Comparison of ENCODE assay signal across 21 cellular contexts in the genomic region with DNA sequence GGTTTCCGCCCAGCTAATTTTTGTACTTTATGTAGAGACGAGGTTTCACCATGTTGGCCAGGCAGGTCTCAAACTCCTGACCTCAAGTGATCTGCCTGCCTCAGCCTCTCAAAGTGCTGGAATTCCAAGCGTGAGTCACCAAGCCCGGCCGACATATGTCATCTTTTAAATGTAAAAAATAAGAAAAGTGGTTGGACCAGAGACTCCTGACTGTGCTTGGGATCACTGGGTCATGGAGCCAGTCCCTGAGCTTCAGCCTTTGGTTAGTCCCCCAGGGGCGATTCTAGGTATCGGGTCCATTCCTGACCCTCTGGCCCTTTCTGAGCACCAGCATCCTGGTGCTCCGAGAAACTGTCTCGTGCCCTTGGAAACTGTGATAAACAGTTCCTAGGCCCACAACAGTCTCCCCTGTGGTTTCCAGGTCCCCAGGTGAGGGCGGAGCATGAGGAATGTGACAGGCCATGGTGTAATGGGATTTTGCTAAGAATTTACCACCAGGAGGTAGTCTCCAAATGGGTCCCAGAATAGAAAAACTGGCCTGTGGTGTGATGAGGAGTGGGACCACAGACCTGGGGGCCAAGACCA. TPM values are rescaled to one million over a fixed set of nuclear protein-coding genes. Genes with fewer than 3 reads are reported as not detected.
A peak's percentile ranks its signal among the peaks of the same experiment; 100 is the strongest.
DNase-seq lines count a peak whose midpoint lies in the region; ATAC-seq and TF ChIP-seq lines count a peak whose summit lies in the region.
"Had no signal": no experiment of that assay in that cellular context is flagged by ENCODE, and none has a peak within 500 bp of the region (broad histone marks: within the 10 kb centered on the region; RNA-seq: fewer than 3 reads in every experiment).

No MANE protein-coding gene starts in this region.

- H3K4me3 Mint-ChIP-seq in endodermal cell (no peak overlapping the region), Caco-2 (ENCODE audit: unreplicated experiment) (no peak overlapping the region)
- H3K4me3 Mint-ChIP-seq: activated naive CD8-positive, alpha-beta T cell treated with anti-CD3 and anti-CD28 coated beads, Interleukin-2, amount 10 ng/mL, durations not matched to agents 7 days and 5 days; CD4-positive, alpha-beta memory T cell had no signal

- no peak overlapping the region for H3K9ac ChIP-seq in endodermal cell (ENCODE audit: extremely low read depth, low read length, poor library complexity, severe bottlenecking)
- H3K9ac ChIP-seq in mesendoderm (ENCODE audit: low read length), result no peak overlapping the region

- DNase-seq in ELF-1 (ENCODE audit: low read depth, low spot score), result peak; percentile 43
- DNase-seq in NCI-H226, result peak; percentile 60
- peak; percentile 87 for DNase-seq in endodermal cell
- DNase-seq in mesendoderm, result peak; percentile 95
- DNase-seq in NCI-H1092 (lab: John Stamatoyannopoulos, UW), result no peak
- no peak for DNase-seq in heart left ventricle
- DNase-seq in effector CD8-positive, alpha-beta T cell (lab: John Stamatoyannopoulos, UW), result no peak
- no peak for DNase-seq in Caco-2
- DNase-seq: activated CD8-positive, alpha-beta memory T cell treated with anti-CD3 and anti-CD28 coated beads for 24 hours; activated naive CD8-positive, alpha-beta T cell treated with anti-CD3 and anti-CD28 coated beads, Interleukin-2, amount 10 ng/mL, durations not matched to agents 7 days and 5 days; CD4-positive, alpha-beta memory T cell; KBM-7; NCI-H1105 treated with DMSO at 0.1 percent for 48 hours; nucleus accumbens; Peyer's patch; stomach; upper lobe of right lung; WERI-Rb-1 had no signal

- H3K27ac ChIP-seq in endodermal cell (ENCODE audit: low read depth, low read length), result no peak overlapping the region
- H3K27ac ChIP-seq in mesendoderm (ENCODE audit: low read depth, low read length), result no peak overlapping the region
- no peak overlapping the region for H3K27ac ChIP-seq in heart left ventricle
- H3K27ac ChIP-seq: Peyer's patch, stomach, upper lobe of right lung, WERI-Rb-1 had no signal

- ATAC-seq in heart left ventricle, result no peak
- ATAC-seq: left lobe of liver, right cardiac atrium, upper lobe of right lung had no signal

- peaks cover 8% of the 10 kb centered on the region for H3K36me3 Mint-ChIP-seq in endodermal cell (ENCODE audit: low read depth)
- H3K36me3 Mint-ChIP-seq in Caco-2 (ENCODE audit: insufficient read depth, unreplicated experiment), result no peaks in the 10 kb centered on the region
- H3K36me3 Mint-ChIP-seq: activated naive CD8-positive, alpha-beta T cell treated with anti-CD3 and anti-CD28 coated beads, Interleukin-2, amount 10 ng/mL, durations not matched to agents 7 days and 5 days; CD4-positive, alpha-beta memory T cell had no signal

- H3K27ac Mint-ChIP-seq in endodermal cell, result peak overlapping the region; percentile 48
- H3K27ac Mint-ChIP-seq in Caco-2 (ENCODE audit: unreplicated experiment), result no peak overlapping the region
- H3K27ac Mint-ChIP-seq: activated naive CD8-positive, alpha-beta T cell treated with anti-CD3 and anti-CD28 coated beads, Interleukin-2, amount 10 ng/mL, durations not matched to agents 7 days and 5 days; CD4-positive, alpha-beta memory T cell had no signal

- H3K4ac ChIP-seq in mesendoderm (ENCODE audit: low read depth, low read length), result no peak overlapping the region

- peak; percentile 29 for TF ChIP-seq CTCF in endodermal cell (conservative IDR thresholded peaks at IDR 0.05)
- TF ChIP-seq CTCF in heart left ventricle (IDR thresholded peaks at IDR 0.05), result no peak
- no peak for TF ChIP-seq CTCF in Caco-2 (IDR thresholded peaks at IDR 0.05; ENCODE audit: insufficient read depth in 1 of 2, low read depth in 1 of 2, low read length in 1 of 2, severe bottlenecking in 1 of 2, unreplicated experiment in 1 of 2)

- H2BK15ac ChIP-seq in mesendoderm (replicated peaks; ENCODE audit: low read depth), result no peak overlapping the region

- no peak overlapping the region for H3K56ac ChIP-seq in mesendoderm (ENCODE audit: low read length)

- H3K79me2 ChIP-seq in mesendoderm (ENCODE audit: control insufficient read depth, insufficient read depth, low read length), result no peaks in the 10 kb centered on the region

- no peak overlapping the region for H2BK5ac ChIP-seq in mesendoderm (ENCODE audit: low read length)

- H3K4me1 Mint-ChIP-seq in endodermal cell (peaks cover 9% of the 10 kb centered on the region), Caco-2 (ENCODE audit: low read depth, unreplicated experiment) (peaks cover 1% of the 10 kb centered on the region)
- H3K4me1 Mint-ChIP-seq: activated naive CD8-positive, alpha-beta T cell treated with anti-CD3 and anti-CD28 coated beads, Interleukin-2, amount 10 ng/mL, durations not matched to agents 7 days and 5 days had no signal

- H2BK120ac ChIP-seq in mesendoderm (ENCODE audit: low read depth, low read length), result no peak overlapping the region

- no peak overlapping the region for H3K4me2 ChIP-seq in mesendoderm (ENCODE audit: low read length)

- H3K9me3 ChIP-seq in endodermal cell (ENCODE audit: control insufficient read depth, low read length) (peaks cover 6% of the 10 kb centered on the region), heart left ventricle (no peaks in the 10 kb centered on the region), Caco-2 (no peaks in the 10 kb centered on the region)
- H3K9me3 ChIP-seq: Peyer's patch, stomach, upper lobe of right lung had no signal

- H4K5ac ChIP-seq in mesendoderm (ENCODE audit: low read length), result no peak overlapping the region

- H3K9me3 Mint-ChIP-seq in endodermal cell, result peaks cover 23% of the 10 kb centered on the region
- no peaks in the 10 kb centered on the region for H3K9me3 Mint-ChIP-seq in Caco-2 (ENCODE audit: unreplicated experiment)
- H3K9me3 Mint-ChIP-seq: activated naive CD8-positive, alpha-beta T cell treated with anti-CD3 and anti-CD28 coated beads, Interleukin-2, amount 10 ng/mL, durations not matched to agents 7 days and 5 days had no signal

- no peaks in the 10 kb centered on the region for H3K4me1 ChIP-seq in endodermal cell (ENCODE audit: control insufficient read depth, insufficient read depth, low read length)
- no peaks in the 10 kb centered on the region for H3K4me1 ChIP-seq in mesendoderm (ENCODE audit: control insufficient read depth, low read depth, low read length)
- H3K4me1 ChIP-seq in heart left ventricle, result peaks cover 0 to 14% (median 0%) of the 10 kb centered on the region in 12 donors
- H3K4me1 ChIP-seq in Caco-2, result peaks cover under 1% of the 10 kb centered on the region; the same call in 1 of the 2 replicates
- H3K4me1 ChIP-seq: Peyer's patch, stomach, upper lobe of right lung had no signal

- H3K23ac ChIP-seq in mesendoderm (ENCODE audit: low read length), result no peak overlapping the region

- intact Hi-C loops in heart left ventricle (cut with DNase I), result no loop called here
- intact Hi-C loops in Caco-2 (cut with micrococcal nuclease; ENCODE audit: unreplicated experiment), result no loop called here

- H3K4me3 ChIP-seq in endodermal cell (ENCODE audit: low read length) (no peak overlapping the region), mesendoderm (ENCODE audit: low read length) (no peak overlapping the region), heart left ventricle (no peak overlapping the region), Caco-2 (ENCODE audit: low read depth, low read length) (no peak overlapping the region)
- H3K4me3 ChIP-seq: Peyer's patch, stomach, upper lobe of right lung had no signal

- no peaks in the 10 kb centered on the region for H3K79me1 ChIP-seq in mesendoderm (ENCODE audit: low read length)

- H3K36me3 ChIP-seq in endodermal cell (ENCODE audit: control insufficient read depth, insufficient read depth, low read length) (no peaks in the 10 kb centered on the region), mesendoderm (ENCODE audit: control insufficient read depth, insufficient read depth, low read length) (no peaks in the 10 kb centered on the region), heart left ventricle (no peaks in the 10 kb centered on the region), Caco-2 (ENCODE audit: control insufficient read depth, insufficient read depth, low read length) (no peaks in the 10 kb centered on the region)
- H3K36me3 ChIP-seq: Peyer's patch, stomach, upper lobe of right lung, WERI-Rb-1 had no signal

- H3K27me3 ChIP-seq in endodermal cell (ENCODE audit: control insufficient read depth, insufficient read depth, low read length, poor library complexity, severe bottlenecking), result no peaks in the 10 kb centered on the region
- no peaks in the 10 kb centered on the region for H3K27me3 ChIP-seq in mesendoderm (ENCODE audit: insufficient read depth, low read length, poor library complexity)
- no peaks in the 10 kb centered on the region for H3K27me3 ChIP-seq in heart left ventricle
- H3K27me3 ChIP-seq in Caco-2 (replicated peaks; ENCODE audit: control insufficient read depth, insufficient read depth, low read length), result no peaks in the 10 kb centered on the region
- H3K27me3 ChIP-seq: Peyer's patch, stomach, upper lobe of right lung had no signal

- TF ChIP-seq POLR2A in heart left ventricle (IDR thresholded peaks at IDR 0.05), result no peak

- H3K18ac ChIP-seq in mesendoderm (ENCODE audit: low read length), result no peak overlapping the region

- 89 to 94% methylated on average over 4 to 10 of the region's 10 CpGs for WGBS in endodermal cell (ENCODE audit: insufficient coverage in 1 of 2, insufficient read length in 1 of 2), 2 experiments
- no CpG with 5 or more reads among the region's 10 CpGs for WGBS in mesendoderm (ENCODE audit: extremely low coverage, insufficient coverage, low lambda C conversion rate)
- 87 to 95% (median 92%) methylated on average over 9 to 10 of the region's 10 CpGs for WGBS in heart left ventricle, 4 donors

- H2AK5ac ChIP-seq in mesendoderm (ENCODE audit: low read length), result no peak overlapping the region

- no TSS peak for BruUV-seq in Caco-2 (replicated peaks; lab: Mats Ljungman, UMichigan)

- POLR2A ChIA-PET in Caco-2 (lab: Charles Lee), result no interaction called here

- no peak overlapping the region for H4K8ac ChIP-seq in mesendoderm (ENCODE audit: low read depth, low read length)

- H3K27me3 Mint-ChIP-seq in endodermal cell (ENCODE audit: insufficient read depth) (no peaks in the 10 kb centered on the region), Caco-2 (ENCODE audit: insufficient read depth, unreplicated experiment) (no peaks in the 10 kb centered on the region)
- H3K27me3 Mint-ChIP-seq: activated naive CD8-positive, alpha-beta T cell treated with anti-CD3 and anti-CD28 coated beads, Interleukin-2, amount 10 ng/mL, durations not matched to agents 7 days and 5 days; CD4-positive, alpha-beta memory T cell had no signal

- CTCF ChIA-PET in Caco-2 (lab: Charles Lee), result no interaction called here

RNA-seq across cellular contexts. Expression of gene UBTD1, which starts 32.8 kb away (rescaled TPM):
- total RNA-seq in endodermal cell (10 to 100 TPM; 19.1 to 19.3 TPM), heart left ventricle (10 to 100 TPM; 18.2 to 42.9 (median 27.7) TPM), Caco-2 (2022) (11.4 and 11.7 TPM in 2 replicates)
- 11.7 TPM for polyA plus RNA-seq in endodermal cell (2013, experiment 1 of 2)
- 12.2 TPM for polyA plus RNA-seq in endodermal cell (2013, experiment 2 of 2)
- 14.0 TPM for polyA plus RNA-seq in mesendoderm (2013, experiment 1 of 2)
- 13.9 TPM for polyA plus RNA-seq in mesendoderm (2013, experiment 2 of 2)
- 10 to 100 TPM; 49.0 to 49.7 TPM for polyA plus RNA-seq in heart left ventricle

RNA-seq across cellular contexts. Expression of gene MMS19, which starts 33.3 kb away (rescaled TPM):
- total RNA-seq in endodermal cell (10 to 100 TPM; 84.2 to 98.8 TPM), heart left ventricle (10 to 100 TPM; 30.2 to 63.5 (median 48.1) TPM), Caco-2 (2022) (105 and 112 TPM in 2 replicates)
- polyA plus RNA-seq in endodermal cell (2013, experiment 1 of 2), result 103 TPM
- 84.0 TPM for polyA plus RNA-seq in endodermal cell (2013, experiment 2 of 2)
- 109 TPM for polyA plus RNA-seq in mesendoderm (2013, experiment 1 of 2)
- polyA plus RNA-seq in mesendoderm (2013, experiment 2 of 2), result 111 TPM
- polyA plus RNA-seq in heart left ventricle, result 10 to 100 TPM; 43.9 to 52.0 TPM

RNA-seq across cellular contexts. Expression of gene ANKRD2, which starts 41.1 kb away (rescaled TPM):
- total RNA-seq in endodermal cell, result not detected
- not detected for polyA plus RNA-seq in endodermal cell (2013, experiment 1 of 2)
- polyA plus RNA-seq in endodermal cell (2013, experiment 2 of 2), result not detected
- polyA plus RNA-seq in mesendoderm (2013, experiment 1 of 2), result 0.06 TPM
- polyA plus RNA-seq in mesendoderm (2013, experiment 2 of 2), result 0.07 TPM
- 1,000 to 10,000 TPM in 1 of 9 donors, 100 to 1,000 TPM in 6, 10 to 100 TPM in 2; 56.7 to 2,367 (median 517) TPM for total RNA-seq in heart left ventricle
- polyA plus RNA-seq in heart left ventricle, result 100 to 1,000 TPM; 450 to 857 TPM
- 0.23 TPM in 1 of 2 replicates, not detected in the other for total RNA-seq in Caco-2 (2022)
- total RNA-seq: CD4-positive, alpha-beta memory T cell; left lobe of liver; Peyer's patch; stomach had no signal
- polyA plus RNA-seq: CD4-positive, alpha-beta memory T cell had no signal

RNA-seq across cellular contexts. Expression of gene HOGA1, which starts 52.7 kb away (rescaled TPM):
- total RNA-seq in endodermal cell (1 to 10 TPM in 1 of 2 donors, under 1 TPM in 1; 0.15 to 1.7 TPM), heart left ventricle (10 to 100 TPM in 8 of 9 donors, 1 to 10 TPM in 1; 7.5 to 82.6 (median 19.2) TPM), Caco-2 (2022) (0.50 and 0.67 TPM in 2 replicates)
- polyA plus RNA-seq in endodermal cell (2013, experiment 1 of 2), result 1.00 TPM
- 0.70 TPM for polyA plus RNA-seq in endodermal cell (2013, experiment 2 of 2)
- 0.34 TPM for polyA plus RNA-seq in mesendoderm (2013, experiment 1 of 2)
- polyA plus RNA-seq in mesendoderm (2013, experiment 2 of 2), result 0.27 TPM
- 10 to 100 TPM; 35.2 to 73.4 TPM for polyA plus RNA-seq in heart left ventricle
- total RNA-seq: activated naive CD8-positive, alpha-beta T cell treated with anti-CD3 and anti-CD28 coated beads, Interleukin-2, amount 10 ng/mL, durations not matched to agents 7 days and 5 days; CD4-positive, alpha-beta memory T cell; stomach had no signal
- polyA plus RNA-seq: CD4-positive, alpha-beta memory T cell had no signal

RNA-seq across cellular contexts. Expression of gene C10orf62, which starts 58.0 kb away (rescaled TPM):
- total RNA-seq in endodermal cell (not detected), heart left ventricle (1 to 10 TPM in 2 of 9 donors, under 1 TPM in 7; 0.24 to 2.1 (median 0.58) TPM), Caco-2 (2022) (not detected in 2 replicates)
- not detected for polyA plus RNA-seq in endodermal cell (2013, experiment 1 of 2)
- not detected for polyA plus RNA-seq in endodermal cell (2013, experiment 2 of 2)
- not detected for polyA plus RNA-seq in mesendoderm (2013, experiment 1 of 2)
- polyA plus RNA-seq in mesendoderm (2013, experiment 2 of 2), result not detected
- polyA plus RNA-seq in heart left ventricle, result 1 to 10 TPM; 1.3 to 1.8 TPM
- total RNA-seq: activated naive CD8-positive, alpha-beta T cell treated with anti-CD3 and anti-CD28 coated beads, Interleukin-2, amount 10 ng/mL, durations not matched to agents 7 days and 5 days; CD4-positive, alpha-beta memory T cell; Peyer's patch; stomach; upper lobe of right lung had no signal
- polyA plus RNA-seq: AG04450; CD4-positive, alpha-beta memory T cell; stomach had no signal

Comparison
In these comparisons a context has a peak if more than half of its experiments do, and no peak if none do; other contexts are left out.
1. DNase-seq: peak in ELF-1 (single experiment), NCI-H226 (single experiment), endodermal cell (single experiment) and mesendoderm (single experiment); none in NCI-H1092 (single experiment), heart left ventricle (0 of 5), effector CD8-positive, alpha-beta T cell (single experiment) and Caco-2 (0 of 2).
2. RNA of gene ANKRD2, which starts 41.1 kb away (total RNA-seq): 56.7 to 2,367 TPM in heart left ventricle; 0.23 TPM in Caco-2 and not detected in endodermal cell; every median in the first group is over 10 times any median in the second.